21 cellular contexts compared by ENCODE assay signal in genomic region chr10:5508161-5508604, GRCh38. TPM values are rescaled to one million over a fixed set of nuclear protein-coding genes. Genes with fewer than 3 reads are reported as not detected.
"Had no signal": no experiment of that assay in that cellular context is flagged by ENCODE, and none has a peak within 500 bp of the region (broad histone marks: within the 10 kb centered on the region; RNA-seq: fewer than 3 reads in every experiment).

No MANE protein-coding gene starts in this region.

- H3K9me3 ChIP-seq: adrenal gland, SJSA1, thoracic aorta, uterus had no signal

- H3K27ac ChIP-seq: adrenal gland, SJSA1, thoracic aorta, uterus, WERI-Rb-1 had no signal

- H3K4me1 ChIP-seq: adrenal gland, SJSA1, uterus had no signal

- H3K27me3 ChIP-seq: adrenal gland, SJSA1, uterus had no signal

- H3K36me3 ChIP-seq: adrenal gland, SJSA1, thoracic aorta, uterus, WERI-Rb-1 had no signal

- FAIRE-seq: bronchial epithelial cell had no signal

- DNase-seq: activated CD4-positive, alpha-beta T cell treated with anti-CD3 and anti-CD28 coated beads, Interleukin-2, amount 50 U/mL, for 4 hours; activated effector memory CD4-positive, alpha-beta T cell treated with anti-CD3 and anti-CD28 coated beads, Interleukin-2, amount 50 U/mL, for 16 hours; activated naive CD4-positive, alpha-beta T cell treated with anti-CD3 and anti-CD28 coated beads, Interleukin-2, amount 50 U/mL, for 16 hours; activated T-cell treated with anti-CD3 and anti-CD28 coated beads, Interleukin-2, amount 50 U/mL, for 72 hours; adrenal gland; dermis blood vessel endothelial cell; effector memory CD8-positive, alpha-beta T cell; foreskin melanocyte; nucleus accumbens; stimulated activated CD4-positive, alpha-beta T cell treated with anti-CD3 and anti-CD28 coated beads, Interleukin-4, amount 100 ng/mL, for 24 hours; T-helper 17 cell; uterus; WERI-Rb-1 had no signal

- ATAC-seq: activated T-cell treated with anti-CD3 and anti-CD28 coated beads, Interleukin-2, amount 50 U/mL, for 72 hours; effector memory CD8-positive, alpha-beta T cell; right cardiac atrium; T-helper 17 cell had no signal

- H3K4me3 ChIP-seq: adrenal gland, SJSA1, thoracic aorta, uterus had no signal

RNA-seq across cellular contexts. Expression of gene CALML5, which starts 8.8 kb away (rescaled TPM):
- total RNA-seq: activated CD8-positive, alpha-beta memory T cell treated with anti-CD3 and anti-CD28 coated beads for 36 hours; activated T-cell treated with anti-CD3 and anti-CD28 coated beads, Interleukin-2, amount 50 U/mL, for 72 hours; adrenal gland; dermis blood vessel endothelial cell; kidney epithelial cell; liver; mesenteric fat pad; right cardiac atrium; SJSA1; T-helper 17 cell; uterus had no signal
- polyA plus RNA-seq: adrenal gland, liver, right cardiac atrium had no signal

RNA-seq across cellular contexts. Expression of gene CALML3, which starts 16.6 kb away (rescaled TPM):
- total RNA-seq: activated CD8-positive, alpha-beta memory T cell treated with anti-CD3 and anti-CD28 coated beads for 36 hours; activated T-cell treated with anti-CD3 and anti-CD28 coated beads, Interleukin-2, amount 50 U/mL, for 72 hours; adrenal gland; dermis blood vessel endothelial cell; kidney epithelial cell; liver; mesenteric fat pad; right cardiac atrium; SJSA1; T-helper 17 cell; thoracic aorta; uterus had no signal
- polyA plus RNA-seq: liver, right cardiac atrium had no signal
